20 cellular contexts compared by ENCODE assay signal in genomic region chr4:157616741-157617472, GRCh38.
"Had no signal": no experiment of that assay in that cellular context is flagged by ENCODE, and none has a peak within 500 bp of the region (broad histone marks: within the 10 kb centered on the region; RNA-seq: fewer than 3 reads in every experiment).

No MANE protein-coding gene starts in this region.

- FAIRE-seq: HTR-8/SVneo, RCC 7860 had no signal

- H3K4me3 ChIP-seq: SJSA1, SK-N-MC had no signal

- H3K9ac ChIP-seq: KMS-11 had no signal

- H3K4me2 ChIP-seq: KMS-11 had no signal

- H3K9me3 ChIP-seq: SJSA1 had no signal

- DNase-seq: MV-4-11, NCI-H1048, NCI-H1105, NCI-H1436 treated with DMSO at 0.1 percent for 48 hours, NCI-H1694, NCI-H187 treated with DMSO at 0.1 percent for 48 hours, NCI-H2029 treated with DMSO at 0.1 percent for 48 hours, NCI-H2227 treated with DMSO at 0.1 percent for 48 hours, NCI-H524, NCI-H526 treated with DMSO at 0.1 percent for 48 hours, NCI-H748 treated with DMSO at 0.1 percent for 48 hours, Right ventricle myocardium superior, RPMI8226, SIG-M5 had no signal

- H3K27ac ChIP-seq: HL-60, KMS-11, SJSA1, SK-N-MC had no signal

- H3K4me1 ChIP-seq: SJSA1 had no signal

- H3K36me3 ChIP-seq: SJSA1 had no signal
